ENCODE assay signal across 8 cellular contexts in genomic region chr4:25861951-25862410, GRCh38. TPM values are rescaled to one million over a fixed set of nuclear protein-coding genes. Genes with fewer than 3 reads are reported as not detected.
DNase-seq lines count a peak whose midpoint lies in the region; ATAC-seq and TF ChIP-seq lines count a peak whose summit lies in the region.

No MANE protein-coding gene starts in this region.

- H2BK12ac ChIP-seq in H9 (ENCODE audit: insufficient read length, low read depth, low read length): no peak overlapping the region

- H3K4me2 ChIP-seq in H9 (ENCODE audit: insufficient read depth, insufficient read length, low read length): peak overlapping the region; percentile 72

- peaks cover 2% of the 10 kb centered on the region for H4K20me1 ChIP-seq in H9 (ENCODE audit: control insufficient read depth, insufficient read depth, insufficient read length)

- no peak overlapping the region for H4K91ac ChIP-seq in H9 (ENCODE audit: insufficient read length, low read depth, low read length)

- H3K27ac ChIP-seq in H9 (ENCODE audit: insufficient read length, low read depth, low read length) (no peak overlapping the region), adrenal gland (peak overlapping the region in 1 of 5 donors; percentile 29), spleen (peak overlapping the region; percentile 80 to 95 (median 93))

- H2AK5ac ChIP-seq in H9 (ENCODE audit: insufficient read length, low read length): no peak overlapping the region

- peak overlapping the region; percentile 96 for H3K4me3 Mint-ChIP-seq in H9

- H3K9me3 ChIP-seq in H9 (ENCODE audit: control insufficient read depth, low read depth, low read length) (no peaks in the 10 kb centered on the region), adrenal gland (replicated peaks in 1 of 3) (no peaks in the 10 kb centered on the region), spleen (no peaks in the 10 kb centered on the region)

- H3K9ac ChIP-seq in H9 (ENCODE audit: extremely low read depth, insufficient read length, low read length): peak overlapping the region; percentile 43

- peaks cover 15% of the 10 kb centered on the region for H3K27me3 Mint-ChIP-seq in H9 (ENCODE audit: low read depth)

- no peaks in the 10 kb centered on the region for H3K79me1 ChIP-seq in H9 (ENCODE audit: insufficient read depth, low read depth, low read length, poor library complexity, severe bottlenecking)

- peak overlapping the region; percentile 59 to 94 (median 87); a peak in 6 of 7 replicates for H3K27ac Mint-ChIP-seq in H9

- H3K27me3 ChIP-seq in H9 (ENCODE audit: insufficient read depth, low read length): no peaks in the 10 kb centered on the region
- H3K27me3 ChIP-seq in adrenal gland: no peaks in the 10 kb centered on the region
- H3K27me3 ChIP-seq in spleen (replicated peaks in 1 of 7): no peaks in the 10 kb centered on the region

- intact Hi-C loops in adrenal gland (cut with DNase I): no loop called here
- intact Hi-C loops in spleen (cut with DNase I; ENCODE audit: low total_unique reads): no loop called here

- peaks cover 1% of the 10 kb centered on the region; the same call in 1 of the 2 replicates for H3K79me2 ChIP-seq in H9 (ENCODE audit: insufficient read depth, low read length)

- H3K36me3 ChIP-seq in adrenal gland (replicated peaks in 1 of 2) (no peaks in the 10 kb centered on the region), spleen (peaks cover 0 to 11% (median 0%) of the 10 kb centered on the region in 6 donors)

- H2BK5ac ChIP-seq in H9 (ENCODE audit: insufficient read length, low read length): no peak overlapping the region

- 0 out of 2 replicates have a peak overlapping the region, but pooled peaks have one; percentile 4 for H3K14ac ChIP-seq in H9 (ENCODE audit: insufficient read depth, low read length)

- no peak overlapping the region for H2BK20ac ChIP-seq in H9 (ENCODE audit: low read depth, low read length, poor library complexity, severe bottlenecking)

- no peak overlapping the region for H3K18ac ChIP-seq in H9 (ENCODE audit: insufficient read length, low read depth, low read length)

- no peak overlapping the region for H3K4ac ChIP-seq in H9 (ENCODE audit: low read depth, low read length)

- H3K23ac ChIP-seq in H9 (ENCODE audit: insufficient read length, low read depth, low read length): no peak overlapping the region

- DNase-seq in ELF-1 (ENCODE audit: low read depth, low spot score): peak; percentile 12
- peak; percentile 48 for DNase-seq in H9
- peak; percentile 76 for DNase-seq in OCI-M1 (lab: John Stamatoyannopoulos, UW)
- DNase-seq in adrenal gland: peak in 5 of 7 donors; percentile 20 to 38 (median 29)
- DNase-seq in iPS-NIHi11 (ENCODE audit: low spot score): peak; percentile 37
- no peak for DNase-seq in spleen
- no peak for DNase-seq in dedifferentiated amniotic fluid mesenchymal stem cell (ENCODE audit: extremely low spot score)

- no peak overlapping the region for H2BK120ac ChIP-seq in H9 (ENCODE audit: low read depth, low read length, poor library complexity, severe bottlenecking)

- ATAC-seq in GM18873 (IDR thresholded peaks at IDR 0.05; ENCODE audit: low FRiP score, unreplicated experiment): no peak

- H3K36me3 Mint-ChIP-seq in H9 (ENCODE audit: insufficient read depth in 1 of 3, low read depth in 3 of 3): peaks cover 0 to 8% (median 2%) of the 10 kb centered on the region in 3 experiments; a peak in 4 of 7 replicates

- no peak overlapping the region for H4K8ac ChIP-seq in H9 (replicated peaks; ENCODE audit: insufficient read length, low read depth, low read length)

- H2AFZ ChIP-seq in H9 (ENCODE audit: low read length): no peak overlapping the region

- no peak overlapping the region for H3T11ph ChIP-seq in H9 (ENCODE audit: low read length)

- peaks cover 9% of the 10 kb centered on the region for H3K23me2 ChIP-seq in H9 (ENCODE audit: insufficient read length, low read depth, low read length, poor library complexity, severe bottlenecking)

- H3K4me1 ChIP-seq in H9 (ENCODE audit: insufficient read depth, low read length): peaks cover 11% of the 10 kb centered on the region
- H3K4me1 ChIP-seq in adrenal gland (replicated peaks in 1 of 2): peaks cover 0 to 35% of the 10 kb centered on the region in 2 donors
- peaks cover 41 to 90% (median 76%) of the 10 kb centered on the region in 6 donors for H3K4me1 ChIP-seq in spleen

- TF ChIP-seq CTCF in H9 (conservative IDR thresholded peaks at IDR 0.05) (no peak), adrenal gland (IDR thresholded peaks at IDR 0.05) (no peak), spleen (IDR thresholded peaks at IDR 0.05 in 8 of 11, conservative IDR thresholded peaks at IDR 0.05 in 3 of 11) (no peak)

- H3K4me1 Mint-ChIP-seq in H9: peaks cover 35 to 43% of the 10 kb centered on the region in 2 experiments

- H4K5ac ChIP-seq in H9 (ENCODE audit: insufficient read length, low read depth, low read length): no peak overlapping the region

- H2BK15ac ChIP-seq in H9 (ENCODE audit: low read depth, low read length): no peak overlapping the region

- no peak for TF ChIP-seq POLR2A in adrenal gland (IDR thresholded peaks at IDR 0.05)
- no peak for TF ChIP-seq POLR2A in spleen (IDR thresholded peaks at IDR 0.05)

- no CpG with 5 or more reads among the region's 32 CpGs for WGBS in H9 (ENCODE audit: extremely low coverage, insufficient read length, low lambda C conversion rate)
- WGBS in adrenal gland, 4 donors: 0 to 1% (median 1%) methylated on average over 30 to 32 of the region's 32 CpGs
- WGBS in spleen, 5 donors: 0 to 1% (median 0%) methylated on average over 21 to 32 of the region's 32 CpGs

- H3K56ac ChIP-seq in H9 (ENCODE audit: insufficient read length, low read depth, low read length): no peak overlapping the region

- H3K9me3 Mint-ChIP-seq in H9: peaks cover 0 to 3% of the 10 kb centered on the region in 2 experiments; a peak in 2 of 5 replicates

- H3K4me3 ChIP-seq in adrenal gland: peak overlapping the region in 2 of 4 donors; percentile 26 to 74
- peak overlapping the region; percentile 65 to 88 (median 78) for H3K4me3 ChIP-seq in spleen

RNA-seq across cellular contexts. Expression of gene SEL1L3, which starts 0.8 kb away (rescaled TPM):
- total RNA-seq in H9 (2021) (44.5 and 48.3 TPM in 2 replicates), adrenal gland (10 to 100 TPM in 4 of 8 donors, 1 to 10 TPM in 4; 2.3 to 23.7 (median 8.6) TPM), spleen (100 to 1,000 TPM; 125 to 319 (median 133) TPM)
- polyA plus RNA-seq in adrenal gland (10 to 100 TPM in 1 of 3 donors, 1 to 10 TPM in 2; 2.7 to 14.2 (median 2.8) TPM), spleen (100 to 1,000 TPM in 1 of 3 donors, 10 to 100 TPM in 2; 59.0 to 102 (median 81.3) TPM)

RNA-seq across cellular contexts. Expression of gene SMIM20, which starts 52.0 kb away (rescaled TPM):
- total RNA-seq in H9 (2021) (39.7 and 40.2 TPM in 2 replicates), adrenal gland (10 to 100 TPM; 32.7 to 62.8 (median 40.6) TPM), spleen (10 to 100 TPM; 15.7 to 25.9 (median 20.2) TPM)
- polyA plus RNA-seq in adrenal gland (10 to 100 TPM; 22.9 to 52.9 (median 28.6) TPM), spleen (10 to 100 TPM; 39.7 to 61.0 (median 45.8) TPM)

Comparison
In these comparisons a context has a peak if more than half of its experiments do, and no peak if none do; other contexts are left out.
1. DNase-seq: peak in ELF-1 (single experiment), H9 (single experiment), OCI-M1 (single experiment), adrenal gland (5 of 7) and iPS-NIHi11 (single experiment); none in spleen (single experiment) and dedifferentiated amniotic fluid mesenchymal stem cell (single experiment).